In genomic region chr3:60189304-60189703, GRCh38 we compare ENCODE assay signal across 1 cellular context.
TF ChIP-seq lines count a peak whose summit lies in the region.

No MANE protein-coding gene starts in this region.

TF ChIP-seq in K562, 482 proteins besides CTCF, POLR2A, EP300 and RAD21 (continued from another document):
- TF ChIP-seq ATF6 (CRISPR knock-in tag; IDR thresholded peaks at IDR 0.05) (no peak), RBM17 (IDR thresholded peaks at IDR 0.05; ENCODE audit: borderline replicate concordance, low read depth, low read length) (no peak), ZNF12 (CRISPR knock-in tag; IDR thresholded peaks at IDR 0.05) (no peak), CHD2 (IDR thresholded peaks at IDR 0.05; ENCODE audit: low read depth, low read length) (no peak), ZBED1 (IDR thresholded peaks at IDR 0.05) (no peak), IFI16 (CRISPR knock-in tag; IDR thresholded peaks at IDR 0.05) (no peak)
